2 cellular contexts compared by ENCODE assay signal in the genomic region with DNA sequence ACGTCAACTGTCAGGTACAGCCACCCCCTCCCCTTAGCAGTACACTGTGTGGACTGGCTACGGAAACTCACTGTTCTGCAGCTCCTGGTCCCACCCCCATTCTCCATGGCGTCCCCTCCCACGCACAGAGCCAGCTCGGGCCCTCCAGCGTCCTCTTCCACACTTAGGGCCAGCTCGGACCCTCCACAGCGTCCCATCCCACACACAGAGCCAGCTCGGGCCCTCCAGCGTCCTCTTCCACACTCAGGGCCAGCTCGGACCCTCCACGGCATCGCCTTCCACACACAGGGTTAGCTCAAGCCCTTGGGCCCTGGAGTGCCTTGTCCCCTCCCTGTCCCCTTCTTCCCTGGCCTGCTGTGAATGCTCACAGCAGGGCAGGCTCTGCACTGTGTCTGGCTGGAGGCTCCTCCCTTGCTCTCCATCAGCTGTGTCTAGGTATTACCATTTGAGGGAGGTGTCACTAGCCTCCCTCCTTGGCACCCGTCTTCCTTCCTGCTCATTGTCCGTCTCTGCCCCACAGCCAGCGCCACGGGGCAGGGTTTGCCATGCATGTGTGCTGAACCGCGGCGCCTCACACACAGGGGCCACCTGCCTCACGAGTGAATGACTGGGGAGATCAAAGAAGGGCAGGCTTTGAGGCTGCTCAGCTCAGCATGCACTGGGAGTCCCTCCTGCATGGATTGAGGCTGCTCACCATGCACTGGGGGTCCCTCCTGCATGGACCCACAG.
TF ChIP-seq lines count a peak whose summit lies in the region.

No MANE protein-coding gene starts in this region.

TF ChIP-seq in HEK293, 187 proteins besides CTCF, POLR2A, EP300 and RAD21 (continued from another document):
- TF ChIP-seq, protein P1, sequence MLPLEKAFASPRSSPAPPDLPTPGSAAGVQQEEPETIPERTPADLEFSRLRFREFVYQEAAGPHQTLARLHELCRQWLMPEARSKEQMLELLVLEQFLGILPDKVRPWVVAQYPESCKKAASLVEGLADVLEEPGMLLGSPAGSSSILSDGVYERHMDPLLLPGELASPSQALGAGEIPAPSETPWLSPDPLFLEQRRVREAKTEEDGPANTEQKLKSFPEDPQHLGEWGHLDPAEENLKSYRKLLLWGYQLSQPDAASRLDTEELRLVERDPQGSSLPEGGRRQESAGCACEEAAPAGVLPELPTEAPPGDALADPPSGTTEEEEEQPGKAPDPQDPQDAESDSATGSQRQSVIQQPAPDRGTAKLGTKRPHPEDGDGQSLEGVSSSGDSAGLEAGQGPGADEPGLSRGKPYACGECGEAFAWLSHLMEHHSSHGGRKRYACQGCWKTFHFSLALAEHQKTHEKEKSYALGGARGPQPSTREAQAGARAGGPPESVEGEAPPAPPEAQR (tag by site-specific recombination; IDR thresholded peaks at IDR 0.05), result no peak

TF ChIP-seq in K562, 482 proteins besides CTCF, POLR2A, EP300 and RAD21 (continued from another document):
- TF ChIP-seq, protein P2, sequence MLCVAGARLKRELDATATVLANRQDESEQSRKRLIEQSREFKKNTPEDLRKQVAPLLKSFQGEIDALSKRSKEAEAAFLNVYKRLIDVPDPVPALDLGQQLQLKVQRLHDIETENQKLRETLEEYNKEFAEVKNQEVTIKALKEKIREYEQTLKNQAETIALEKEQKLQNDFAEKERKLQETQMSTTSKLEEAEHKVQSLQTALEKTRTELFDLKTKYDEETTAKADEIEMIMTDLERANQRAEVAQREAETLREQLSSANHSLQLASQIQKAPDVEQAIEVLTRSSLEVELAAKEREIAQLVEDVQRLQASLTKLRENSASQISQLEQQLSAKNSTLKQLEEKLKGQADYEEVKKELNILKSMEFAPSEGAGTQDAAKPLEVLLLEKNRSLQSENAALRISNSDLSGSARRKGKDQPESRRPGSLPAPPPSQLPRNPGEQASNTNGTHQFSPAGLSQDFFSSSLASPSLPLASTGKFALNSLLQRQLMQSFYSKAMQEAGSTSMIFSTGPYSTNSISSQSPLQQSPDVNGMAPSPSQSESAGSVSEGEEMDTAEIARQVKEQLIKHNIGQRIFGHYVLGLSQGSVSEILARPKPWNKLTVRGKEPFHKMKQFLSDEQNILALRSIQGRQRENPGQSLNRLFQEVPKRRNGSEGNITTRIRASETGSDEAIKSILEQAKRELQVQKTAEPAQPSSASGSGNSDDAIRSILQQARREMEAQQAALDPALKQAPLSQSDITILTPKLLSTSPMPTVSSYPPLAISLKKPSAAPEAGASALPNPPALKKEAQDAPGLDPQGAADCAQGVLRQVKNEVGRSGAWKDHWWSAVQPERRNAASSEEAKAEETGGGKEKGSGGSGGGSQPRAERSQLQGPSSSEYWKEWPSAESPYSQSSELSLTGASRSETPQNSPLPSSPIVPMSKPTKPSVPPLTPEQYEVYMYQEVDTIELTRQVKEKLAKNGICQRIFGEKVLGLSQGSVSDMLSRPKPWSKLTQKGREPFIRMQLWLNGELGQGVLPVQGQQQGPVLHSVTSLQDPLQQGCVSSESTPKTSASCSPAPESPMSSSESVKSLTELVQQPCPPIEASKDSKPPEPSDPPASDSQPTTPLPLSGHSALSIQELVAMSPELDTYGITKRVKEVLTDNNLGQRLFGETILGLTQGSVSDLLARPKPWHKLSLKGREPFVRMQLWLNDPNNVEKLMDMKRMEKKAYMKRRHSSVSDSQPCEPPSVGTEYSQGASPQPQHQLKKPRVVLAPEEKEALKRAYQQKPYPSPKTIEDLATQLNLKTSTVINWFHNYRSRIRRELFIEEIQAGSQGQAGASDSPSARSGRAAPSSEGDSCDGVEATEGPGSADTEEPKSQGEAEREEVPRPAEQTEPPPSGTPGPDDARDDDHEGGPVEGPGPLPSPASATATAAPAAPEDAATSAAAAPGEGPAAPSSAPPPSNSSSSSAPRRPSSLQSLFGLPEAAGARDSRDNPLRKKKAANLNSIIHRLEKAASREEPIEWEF (CRISPR knock-in tag; IDR thresholded peaks at IDR 0.05), result no peak
- no peak for TF ChIP-seq BRD9 (IDR thresholded peaks at IDR 0.05; ENCODE audit: low read depth, partially characterized antibody)
TF ChIP-seq in K562: peak in this region for 1.
